In the genomic region with DNA sequence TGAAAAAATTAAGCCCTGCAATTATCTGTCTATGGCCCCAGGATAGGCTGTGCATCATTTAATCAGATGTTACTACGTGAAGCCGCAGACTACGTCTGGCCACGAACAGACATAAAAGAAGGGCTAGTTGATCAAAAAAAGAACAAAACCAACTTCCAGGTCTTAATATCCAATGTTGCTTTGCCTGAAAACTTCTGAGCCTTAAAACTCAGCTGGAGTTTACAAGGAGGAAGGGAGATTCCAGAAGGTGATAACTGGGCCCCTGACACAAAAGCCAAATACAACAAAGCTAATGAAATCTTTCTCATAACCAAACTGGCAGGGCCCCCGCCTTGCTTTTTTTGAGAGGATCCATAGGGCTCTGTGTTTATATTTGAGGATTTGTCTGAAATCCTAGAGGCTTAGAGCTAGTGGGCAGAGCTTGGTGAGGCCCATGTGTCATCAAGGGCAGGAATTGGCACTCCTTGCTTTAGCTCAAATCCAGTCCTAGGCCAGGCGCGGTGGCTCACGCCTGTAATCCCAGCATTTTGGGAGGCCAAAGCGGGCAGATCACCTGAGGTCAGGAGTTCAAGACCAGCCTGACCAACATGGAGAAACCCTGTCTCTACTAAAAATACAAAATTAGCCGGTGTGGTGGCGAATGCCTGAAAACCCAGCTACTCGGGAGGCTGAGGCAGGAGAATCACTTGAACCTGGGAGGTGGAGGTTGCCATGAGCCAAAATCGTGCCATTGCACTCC, we compare ENCODE assay signal across 25 cellular contexts.
A peak's percentile ranks its signal among the peaks of the same experiment; 100 is the strongest.
DNase-seq lines count a peak whose midpoint lies in the region; ATAC-seq and TF ChIP-seq lines count a peak whose summit lies in the region.
"Had no signal": no experiment of that assay in that cellular context is flagged by ENCODE, and none has a peak within 500 bp of the region (broad histone marks: within the 10 kb centered on the region; RNA-seq: fewer than 3 reads in every experiment).

No MANE protein-coding gene starts in this region.

- H3K27me3 Mint-ChIP-seq in activated CD4-positive, alpha-beta T cell treated with anti-CD3 and anti-CD28 coated beads, Interleukin-2, amount 10 ng/mL, durations not matched to agents 7 days and 5 days = no peaks in the 10 kb centered on the region
- H3K27me3 Mint-ChIP-seq in natural killer cell (ENCODE audit: low read depth in 2 of 2) = no peaks in the 10 kb centered on the region

- ATAC-seq in esophagus mucosa (peak; percentile 21), natural killer cell (no peak)
- ATAC-seq: activated CD4-positive, CD25-positive, alpha-beta regulatory T cell treated with anti-CD3 and anti-CD28 coated beads, Interleukin-2, amount 50 U/mL, for 24 hours; HepG2 had no signal

- POLR2A ChIA-PET in activated CD4-positive, alpha-beta T cell treated with anti-CD3 and anti-CD28 coated beads, Interleukin-2, amount 10 ng/mL, durations not matched to agents 7 days and 5 days (lab: Charles Lee) = interaction anchor here (0.7 kb wide), 1 partner anchor 173 kb away, joined by 8 read pairs; no protein-coding TSS in a partner anchor

- H3K4me3 ChIP-seq in MG63 = no peak overlapping the region
- H3K4me3 ChIP-seq in sigmoid colon = no peak overlapping the region
- H3K4me3 ChIP-seq: SJSA1, skin epidermis, stomach, uterus had no signal

- no peak for TF ChIP-seq POLR2A in sigmoid colon (IDR thresholded peaks at IDR 0.05)

- H3K4me3 Mint-ChIP-seq in activated CD4-positive, alpha-beta T cell treated with anti-CD3 and anti-CD28 coated beads, Interleukin-2, amount 10 ng/mL, durations not matched to agents 7 days and 5 days = peak overlapping the region; percentile 19
- H3K4me3 Mint-ChIP-seq in natural killer cell = no peak overlapping the region

- DNase-seq in activated CD4-positive, alpha-beta T cell treated with anti-CD3 and anti-CD28 coated beads, Interleukin-2, amount 10 ng/mL, durations not matched to agents 7 days and 5 days = no peak
- no peak for DNase-seq in activated CD4-positive, alpha-beta T cell treated with anti-CD3 and anti-CD28 coated beads for 1 hour
- DNase-seq in MG63 (peak; percentile 83), sigmoid colon (no peak), NCI-H446 (lab: John Stamatoyannopoulos, UW) (no peak), natural killer cell (no peak), kidney tubule cell (ENCODE audit: low spot score) (no peak)
- DNase-seq: activated naive CD4-positive, alpha-beta T cell; GF-D8; hippocampal formation; islet precursor cell; mammary epithelial cell; MM.1S; NCI-H146; NCI-H2171 treated with DMSO at 0.1 percent for 48 hours; NCI-H748 treated with DMSO at 0.1 percent for 48 hours; stimulated activated CD4-positive, alpha-beta T cell treated with anti-CD3 and anti-CD28 coated beads, Interleukin-4, amount 100 ng/mL, for 24 hours; stomach; T1000; uterus had no signal

- CTCF ChIA-PET in activated CD4-positive, alpha-beta T cell treated with anti-CD3 and anti-CD28 coated beads, Interleukin-2, amount 10 ng/mL, durations not matched to agents 7 days and 5 days (lab: Charles Lee) = interaction anchor here (1.2 kb wide), 1 partner anchor 153 kb away, joined by 4 read pairs; no protein-coding TSS in a partner anchor

- H3K4me1 ChIP-seq in sigmoid colon = peaks cover 0 to 28% (median 22%) of the 10 kb centered on the region in 4 donors

- intact Hi-C loops in sigmoid colon (cut with DNase I) (no loop called here), natural killer cell (cut with micrococcal nuclease) (loop anchor here (10.0 kb wide), 3 partner anchors 52 to 152 kb away; a partner anchor contains a TSS)

- WGBS in sigmoid colon, 2 donors = 89 to 94% methylated on average over 13 of the region's 13 CpGs

- TF ChIP-seq CTCF in sigmoid colon (IDR thresholded peaks at IDR 0.05) (no peak), natural killer cell (IDR thresholded peaks at IDR 0.05) (no peak)

- H3K27me3 ChIP-seq in MG63 (no peaks in the 10 kb centered on the region), sigmoid colon (no peaks in the 10 kb centered on the region)
- H3K27me3 ChIP-seq: SJSA1, stomach, uterus had no signal

- H3K4me1 Mint-ChIP-seq in activated CD4-positive, alpha-beta T cell treated with anti-CD3 and anti-CD28 coated beads, Interleukin-2, amount 10 ng/mL, durations not matched to agents 7 days and 5 days = peaks cover 76% of the 10 kb centered on the region
- peaks cover 12 to 29% of the 10 kb centered on the region in 2 donors for H3K4me1 Mint-ChIP-seq in natural killer cell

- H3K27ac ChIP-seq in sigmoid colon = peak overlapping the region in 3 of 4 donors; percentile 25 to 51 (median 36)
- H3K27ac ChIP-seq: SJSA1, uterus had no signal

- no peak overlapping the region for H3K27ac Mint-ChIP-seq in activated CD4-positive, alpha-beta T cell treated with anti-CD3 and anti-CD28 coated beads, Interleukin-2, amount 10 ng/mL, durations not matched to agents 7 days and 5 days
- H3K27ac Mint-ChIP-seq in natural killer cell = no peak overlapping the region

- no peaks in the 10 kb centered on the region for H3K36me3 ChIP-seq in MG63
- no peaks in the 10 kb centered on the region for H3K36me3 ChIP-seq in sigmoid colon
- H3K36me3 ChIP-seq: SJSA1, stomach, uterus had no signal

- H3K9me3 ChIP-seq in MG63 (no peaks in the 10 kb centered on the region), sigmoid colon (peaks cover 0 to 4% (median 0%) of the 10 kb centered on the region in 4 donors)
- H3K9me3 ChIP-seq: SJSA1, uterus had no signal

- H3K9me3 Mint-ChIP-seq in activated CD4-positive, alpha-beta T cell treated with anti-CD3 and anti-CD28 coated beads, Interleukin-2, amount 10 ng/mL, durations not matched to agents 7 days and 5 days = peaks cover 11% of the 10 kb centered on the region
- no peaks in the 10 kb centered on the region for H3K9me3 Mint-ChIP-seq in natural killer cell

- no peak for TF ChIP-seq EP300 in sigmoid colon (IDR thresholded peaks at IDR 0.05)

- peaks cover 11% of the 10 kb centered on the region for H3K36me3 Mint-ChIP-seq in activated CD4-positive, alpha-beta T cell treated with anti-CD3 and anti-CD28 coated beads, Interleukin-2, amount 10 ng/mL, durations not matched to agents 7 days and 5 days (ENCODE audit: low read depth)
- H3K36me3 Mint-ChIP-seq in natural killer cell = no peaks in the 10 kb centered on the region
